ENCODE assay signal across 1 cellular context in the genomic region with DNA sequence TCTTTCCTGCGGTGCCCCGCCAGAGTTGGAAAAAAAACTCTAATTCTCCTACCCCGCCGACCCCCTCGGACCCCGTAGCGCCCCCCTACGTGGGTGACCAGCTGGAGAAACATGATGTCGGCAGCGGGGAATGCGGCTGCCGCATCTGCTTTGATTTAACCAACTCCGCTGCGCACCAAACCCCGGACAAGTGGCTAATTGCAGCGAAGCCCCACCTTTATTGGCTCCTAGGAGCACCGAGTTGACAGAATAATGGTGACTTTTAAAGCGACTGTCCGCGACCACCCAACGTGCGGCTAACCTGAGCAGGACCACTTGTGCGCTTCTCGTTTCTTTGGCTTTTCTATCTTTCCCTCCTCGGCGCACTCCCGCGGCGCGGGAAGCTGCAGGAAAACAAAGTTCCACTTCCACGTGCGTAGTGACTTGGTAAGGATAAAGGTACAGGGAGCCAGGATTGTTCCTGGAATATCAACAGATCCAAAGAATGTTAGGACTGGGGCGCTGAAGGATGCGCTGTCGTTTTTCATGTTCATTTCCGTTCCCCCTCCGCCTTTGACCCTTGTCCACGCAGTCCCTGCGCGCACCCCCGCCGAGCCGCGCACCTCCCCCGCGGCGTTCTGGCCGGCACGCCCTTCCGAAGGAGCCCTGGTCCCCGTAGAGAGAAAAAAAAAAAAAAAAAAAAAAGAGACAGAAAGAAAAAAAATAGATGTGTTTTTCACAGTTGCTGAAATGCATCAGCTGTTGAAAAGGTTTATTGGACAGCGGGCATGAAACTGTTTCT.
A peak's percentile ranks its signal among the peaks of the same experiment; 100 is the strongest.
TF ChIP-seq lines count a peak whose summit lies in the region.

No MANE protein-coding gene starts in this region.

TF ChIP-seq in HEK293, 187 proteins besides CTCF, POLR2A, EP300 and RAD21 (continued from another document and continues in another):
- TF ChIP-seq ZSCAN16 (tag by site-specific recombination; IDR thresholded peaks at IDR 0.05) (no peak), MEIS1 (CRISPR knock-in tag; IDR thresholded peaks at IDR 0.05; ENCODE audit: borderline replicate concordance) (no peak), ZEB2 (tag by site-specific recombination; IDR thresholded peaks at IDR 0.05) (peak; percentile 69; the same call in 1 of the 2 replicates), ZNF114 (tag by site-specific recombination; IDR thresholded peaks at IDR 0.05) (no peak), ZNF37A (tag by site-specific recombination; IDR thresholded peaks at IDR 0.05) (no peak), ZNF121 (tag by site-specific recombination; IDR thresholded peaks at IDR 0.05) (no peak), ZBTB49 (tag by site-specific recombination; IDR thresholded peaks at IDR 0.05; ENCODE audit: low read depth) (no peak), ZNF280D (tag by site-specific recombination; IDR thresholded peaks at IDR 0.05) (no peak), ZNF776 (tag by site-specific recombination; IDR thresholded peaks at IDR 0.05; ENCODE audit: borderline replicate concordance) (no peak), ZNF350 (tag by site-specific recombination; IDR thresholded peaks at IDR 0.05) (no peak), ZNF112 (tag by site-specific recombination; IDR thresholded peaks at IDR 0.05) (no peak), ZNF791 (tag by site-specific recombination; IDR thresholded peaks at IDR 0.05) (no peak), ZNF174 (tag by site-specific recombination; IDR thresholded peaks at IDR 0.05) (no peak), ZBTB48 (tag by site-specific recombination; IDR thresholded peaks at IDR 0.05) (peak; percentile 25; the same call in 1 of the 2 replicates), ZNF48 (tag by site-specific recombination; IDR thresholded peaks at IDR 0.05) (no peak), KLF16 (tag by site-specific recombination; IDR thresholded peaks at IDR 0.05) (no peak), ZNF626 (tag by site-specific recombination; IDR thresholded peaks at IDR 0.05) (no peak), ZNF621 (tag by site-specific recombination; IDR thresholded peaks at IDR 0.05) (no peak), ZNF211 (tag by site-specific recombination; IDR thresholded peaks at IDR 0.05; ENCODE audit: low read depth) (no peak), ZNF549 (tag by site-specific recombination; IDR thresholded peaks at IDR 0.05) (no peak), ZNF184 (tag by site-specific recombination; IDR thresholded peaks at IDR 0.05) (0 out of 2 replicates have a peak, but pooled peaks have one; percentile 15), ZNF518A (tag by site-specific recombination; conservative IDR thresholded peaks at IDR 0.05; ENCODE audit: low read depth) (no peak), ZNF639 (tag by site-specific recombination; IDR thresholded peaks at IDR 0.05) (no peak; the same call in 1 of the 2 replicates), ZNF558 (tag by site-specific recombination; IDR thresholded peaks at IDR 0.05) (no peak), KLF10 (tag by site-specific recombination; IDR thresholded peaks at IDR 0.05) (no peak), GLIS2 (tag by site-specific recombination; IDR thresholded peaks at IDR 0.05) (peak; percentile 81)
- TF ChIP-seq, protein P1, sequence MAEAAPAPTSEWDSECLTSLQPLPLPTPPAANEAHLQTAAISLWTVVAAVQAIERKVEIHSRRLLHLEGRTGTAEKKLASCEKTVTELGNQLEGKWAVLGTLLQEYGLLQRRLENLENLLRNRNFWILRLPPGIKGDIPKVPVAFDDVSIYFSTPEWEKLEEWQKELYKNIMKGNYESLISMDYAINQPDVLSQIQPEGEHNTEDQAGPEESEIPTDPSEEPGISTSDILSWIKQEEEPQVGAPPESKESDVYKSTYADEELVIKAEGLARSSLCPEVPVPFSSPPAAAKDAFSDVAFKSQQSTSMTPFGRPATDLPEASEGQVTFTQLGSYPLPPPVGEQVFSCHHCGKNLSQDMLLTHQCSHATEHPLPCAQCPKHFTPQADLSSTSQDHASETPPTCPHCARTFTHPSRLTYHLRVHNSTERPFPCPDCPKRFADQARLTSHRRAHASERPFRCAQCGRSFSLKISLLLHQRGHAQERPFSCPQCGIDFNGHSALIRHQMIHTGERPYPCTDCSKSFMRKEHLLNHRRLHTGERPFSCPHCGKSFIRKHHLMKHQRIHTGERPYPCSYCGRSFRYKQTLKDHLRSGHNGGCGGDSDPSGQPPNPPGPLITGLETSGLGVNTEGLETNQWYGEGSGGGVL (tag by site-specific recombination; IDR thresholded peaks at IDR 0.05): peak; percentile 32; the same call in 1 of the 2 replicates
- TF ChIP-seq, protein P2, sequence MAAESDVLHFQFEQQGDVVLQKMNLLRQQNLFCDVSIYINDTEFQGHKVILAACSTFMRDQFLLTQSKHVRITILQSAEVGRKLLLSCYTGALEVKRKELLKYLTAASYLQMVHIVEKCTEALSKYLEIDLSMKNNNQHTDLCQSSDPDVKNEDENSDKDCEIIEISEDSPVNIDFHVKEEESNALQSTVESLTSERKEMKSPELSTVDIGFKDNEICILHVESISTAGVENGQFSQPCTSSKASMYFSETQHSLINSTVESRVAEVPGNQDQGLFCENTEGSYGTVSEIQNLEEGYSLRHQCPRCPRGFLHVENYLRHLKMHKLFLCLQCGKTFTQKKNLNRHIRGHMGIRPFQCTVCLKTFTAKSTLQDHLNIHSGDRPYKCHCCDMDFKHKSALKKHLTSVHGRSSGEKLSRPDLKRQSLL (tag by site-specific recombination; IDR thresholded peaks at IDR 0.05): no peak
- TF ChIP-seq, protein P3, sequence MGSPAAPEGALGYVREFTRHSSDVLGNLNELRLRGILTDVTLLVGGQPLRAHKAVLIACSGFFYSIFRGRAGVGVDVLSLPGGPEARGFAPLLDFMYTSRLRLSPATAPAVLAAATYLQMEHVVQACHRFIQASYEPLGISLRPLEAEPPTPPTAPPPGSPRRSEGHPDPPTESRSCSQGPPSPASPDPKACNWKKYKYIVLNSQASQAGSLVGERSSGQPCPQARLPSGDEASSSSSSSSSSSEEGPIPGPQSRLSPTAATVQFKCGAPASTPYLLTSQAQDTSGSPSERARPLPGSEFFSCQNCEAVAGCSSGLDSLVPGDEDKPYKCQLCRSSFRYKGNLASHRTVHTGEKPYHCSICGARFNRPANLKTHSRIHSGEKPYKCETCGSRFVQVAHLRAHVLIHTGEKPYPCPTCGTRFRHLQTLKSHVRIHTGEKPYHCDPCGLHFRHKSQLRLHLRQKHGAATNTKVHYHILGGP (tag by site-specific recombination; IDR thresholded peaks at IDR 0.05): no peak
- TF ChIP-seq, protein P4, sequence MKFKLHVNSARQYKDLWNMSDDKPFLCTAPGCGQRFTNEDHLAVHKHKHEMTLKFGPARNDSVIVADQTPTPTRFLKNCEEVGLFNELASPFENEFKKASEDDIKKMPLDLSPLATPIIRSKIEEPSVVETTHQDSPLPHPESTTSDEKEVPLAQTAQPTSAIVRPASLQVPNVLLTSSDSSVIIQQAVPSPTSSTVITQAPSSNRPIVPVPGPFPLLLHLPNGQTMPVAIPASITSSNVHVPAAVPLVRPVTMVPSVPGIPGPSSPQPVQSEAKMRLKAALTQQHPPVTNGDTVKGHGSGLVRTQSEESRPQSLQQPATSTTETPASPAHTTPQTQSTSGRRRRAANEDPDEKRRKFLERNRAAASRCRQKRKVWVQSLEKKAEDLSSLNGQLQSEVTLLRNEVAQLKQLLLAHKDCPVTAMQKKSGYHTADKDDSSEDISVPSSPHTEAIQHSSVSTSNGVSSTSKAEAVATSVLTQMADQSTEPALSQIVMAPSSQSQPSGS (tag by site-specific recombination; IDR thresholded peaks at IDR 0.05; ENCODE audit: low read depth): no peak
- TF ChIP-seq, protein P5, sequence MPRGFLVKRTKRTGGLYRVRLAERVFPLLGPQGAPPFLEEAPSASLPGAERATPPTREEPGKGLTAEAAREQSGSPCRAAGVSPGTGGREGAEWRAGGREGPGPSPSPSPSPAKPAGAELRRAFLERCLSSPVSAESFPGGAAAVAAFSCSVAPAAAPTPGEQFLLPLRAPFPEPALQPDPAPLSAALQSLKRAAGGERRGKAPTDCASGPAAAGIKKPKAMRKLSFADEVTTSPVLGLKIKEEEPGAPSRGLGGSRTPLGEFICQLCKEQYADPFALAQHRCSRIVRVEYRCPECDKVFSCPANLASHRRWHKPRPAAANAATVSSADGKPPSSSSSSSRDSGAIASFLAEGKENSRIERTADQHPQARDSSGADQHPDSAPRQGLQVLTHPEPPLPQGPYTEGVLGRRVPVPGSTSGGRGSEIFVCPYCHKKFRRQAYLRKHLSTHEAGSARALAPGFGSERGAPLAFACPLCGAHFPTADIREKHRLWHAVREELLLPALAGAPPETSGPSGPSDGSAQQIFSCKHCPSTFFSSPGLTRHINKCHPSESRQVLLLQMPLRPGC (tag by site-specific recombination; IDR thresholded peaks at IDR 0.05): no peak
